Comparison of ENCODE assay signal across 28 cellular contexts in the genomic region with DNA sequence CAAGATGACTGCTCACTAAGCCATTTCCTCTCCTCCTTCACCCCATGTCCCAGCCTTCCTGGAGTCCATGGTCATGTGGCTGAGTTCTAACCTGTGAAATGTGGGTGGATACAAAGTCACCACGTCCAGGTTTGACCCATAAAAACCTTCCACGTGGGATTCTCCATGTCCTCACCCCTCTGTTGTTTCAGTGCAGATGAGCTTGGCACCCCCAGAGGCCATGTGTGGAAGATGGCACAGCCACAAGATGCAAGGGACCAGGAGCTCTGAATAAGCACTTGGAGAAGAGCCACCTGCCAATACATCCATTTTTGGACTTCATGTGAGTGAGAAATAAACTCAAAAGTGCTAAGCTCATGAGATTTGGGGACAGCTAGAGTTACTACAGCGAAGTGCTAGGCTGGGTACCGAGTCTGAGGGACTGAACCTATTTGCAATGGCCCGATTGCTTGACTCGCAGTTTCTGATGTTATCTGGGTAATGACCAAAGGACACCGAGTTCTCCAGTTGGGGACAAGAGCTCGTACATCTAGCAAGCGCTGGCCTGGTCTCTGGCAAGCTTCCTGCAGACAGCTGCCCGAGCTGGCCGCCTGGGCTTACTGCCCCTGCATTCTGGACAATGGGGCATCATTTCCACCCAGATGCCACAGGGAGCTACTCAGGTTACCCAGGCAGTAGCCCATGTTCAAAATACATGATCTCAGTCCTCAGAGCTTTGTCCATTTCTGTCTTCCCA. TPM values are rescaled to one million over a fixed set of nuclear protein-coding genes. Genes with fewer than 3 reads are reported as not detected.
DNase-seq lines count a peak whose midpoint lies in the region; ATAC-seq and TF ChIP-seq lines count a peak whose summit lies in the region.
"Had no signal": no experiment of that assay in that cellular context is flagged by ENCODE, and none has a peak within 500 bp of the region (broad histone marks: within the 10 kb centered on the region; RNA-seq: fewer than 3 reads in every experiment).

No MANE protein-coding gene starts in this region.

- intact Hi-C loops in gastrocnemius medialis (cut with DNase I; ENCODE audit: low total_unique reads) = no loop called here

- H3K9me3 ChIP-seq in gastrocnemius medialis = no peaks in the 10 kb centered on the region
- H3K9me3 ChIP-seq: Peyer's patch had no signal

- in situ Hi-C loops in gastrocnemius medialis (cut with MboI; ENCODE audit: low sequenced_read_pairs in 4 of 4) = no loop called here

- no peak for DNase-seq in GM12864 (ENCODE audit: low read depth)
- peak; percentile 10 for DNase-seq in RPMI8226
- peak; percentile 72 for DNase-seq in medulla oblongata (ENCODE audit: extremely low spot score)
- peak; percentile 70 to 88 for DNase-seq in gastrocnemius medialis
- DNase-seq in NCI-H345 (lab: John Stamatoyannopoulos, UW) = no peak
- no peak for DNase-seq in activated CD8-positive, alpha-beta memory T cell treated with anti-CD3 and anti-CD28 coated beads, Interleukin-2, amount 50 U/mL, for 48 hours
- no peak for DNase-seq in NCI-H187 treated with DMSO at 0.1 percent for 48 hours (lab: John Stamatoyannopoulos, UW)
- no peak for DNase-seq in NCI-H187 (lab: John Stamatoyannopoulos, UW)
- DNase-seq: activated CD4-positive, alpha-beta T cell treated with anti-CD3 and anti-CD28 coated beads, Interleukin-2, amount 10 ng/mL, durations not matched to agents 7 days and 5 days; activated CD8-positive, alpha-beta memory T cell treated with anti-CD3 and anti-CD28 coated beads, Interleukin-2, amount 10 ng/mL, durations not matched to agents 7 days and 5 days; activated naive CD4-positive, alpha-beta T cell treated with anti-CD3 and anti-CD28 coated beads, Interleukin-2, amount 50 U/mL, for 16 hours; amniotic stem cell; Caco-2; effector memory CD4-positive, alpha-beta T cell; Kasumi-1; left colon; mammary epithelial cell; NCI-H1694; NCI-H526; Peyer's patch; SIG-M5 had no signal

- H3K27ac ChIP-seq in gastrocnemius medialis = peak overlapping the region; percentile 62 to 83 (median 74)
- H3K27ac ChIP-seq: C4-2B, coronary artery, Peyer's patch, VCaP had no signal

- H3K27me3 ChIP-seq in gastrocnemius medialis = no peaks in the 10 kb centered on the region
- H3K27me3 ChIP-seq: Peyer's patch had no signal

- no peak for TF ChIP-seq POLR2A in gastrocnemius medialis (IDR thresholded peaks at IDR 0.05)

- no peaks in the 10 kb centered on the region for H3K36me3 ChIP-seq in gastrocnemius medialis
- H3K36me3 ChIP-seq: Peyer's patch had no signal

- peak; percentile 91 for ATAC-seq in gastrocnemius medialis
- ATAC-seq: activated CD8-positive, alpha-beta memory T cell treated with anti-CD3 and anti-CD28 coated beads, Interleukin-2, amount 10 ng/mL, durations not matched to agents 7 days and 5 days; left colon had no signal

- TF ChIP-seq CTCF in GM12864 (IDR thresholded peaks at IDR 0.05; ENCODE audit: low read depth, low read length, missing control alignments) (peak; percentile 7), gastrocnemius medialis (IDR thresholded peaks at IDR 0.05 in 4 of 5, conservative IDR thresholded peaks at IDR 0.05 in 1 of 5) (no peak)

- peaks cover 5 to 25% of the 10 kb centered on the region in 2 donors for H3K4me1 ChIP-seq in gastrocnemius medialis
- H3K4me1 ChIP-seq: Caco-2, Peyer's patch had no signal

- H3K4me3 ChIP-seq in GM12864 (ENCODE audit: low read depth, low read length) (no peak overlapping the region), gastrocnemius medialis (no peak overlapping the region)
- H3K4me3 ChIP-seq: coronary artery, Peyer's patch had no signal

RNA-seq across cellular contexts. Expression of gene SLC24A4, which starts 7.7 kb away (rescaled TPM):
- total RNA-seq in gastrocnemius medialis = under 1 TPM; 0.07 to 0.76 (median 0.50) TPM
- total RNA-seq: activated CD4-positive, alpha-beta T cell treated with anti-CD3 and anti-CD28 coated beads, Interleukin-2, amount 10 ng/mL, durations not matched to agents 7 days and 5 days; activated CD8-positive, alpha-beta memory T cell treated with anti-CD3 and anti-CD28 coated beads, Interleukin-2, amount 10 ng/mL, durations not matched to agents 7 days and 5 days; activated T-helper 1 cell treated with anti-CD3 and anti-CD28 coated beads, Interleukin-12 subunit alpha, Interleukin-12 subunit beta, Interleukin-2, Interleukin-4 antibody, amounts not matched to agents 30 ng/mL and 10 ng/mL and 1 ng/mL, durations not matched to agents 14 hours and 24 hours and 36 hours; bronchial epithelial cell; Caco-2; fibroblast of villous mesenchyme; pulmonary artery endothelial cell had no signal

Comparison
In these comparisons a context has a peak if more than half of its experiments do, and no peak if none do; other contexts are left out.
1. DNase-seq: peak in RPMI8226 (single experiment), medulla oblongata (single experiment) and gastrocnemius medialis (2 of 2); none in GM12864 (single experiment), NCI-H345 (single experiment), activated CD8-positive, alpha-beta memory T cell treated with anti-CD3 and anti-CD28 coated beads, Interleukin-2, amount 50 U/mL, for 48 hours (single experiment), NCI-H187 treated with DMSO at 0.1 percent for 48 hours (single experiment) and NCI-H187 (0 of 2).